Comparison of ENCODE assay signal across 23 cellular contexts in the genomic region with DNA sequence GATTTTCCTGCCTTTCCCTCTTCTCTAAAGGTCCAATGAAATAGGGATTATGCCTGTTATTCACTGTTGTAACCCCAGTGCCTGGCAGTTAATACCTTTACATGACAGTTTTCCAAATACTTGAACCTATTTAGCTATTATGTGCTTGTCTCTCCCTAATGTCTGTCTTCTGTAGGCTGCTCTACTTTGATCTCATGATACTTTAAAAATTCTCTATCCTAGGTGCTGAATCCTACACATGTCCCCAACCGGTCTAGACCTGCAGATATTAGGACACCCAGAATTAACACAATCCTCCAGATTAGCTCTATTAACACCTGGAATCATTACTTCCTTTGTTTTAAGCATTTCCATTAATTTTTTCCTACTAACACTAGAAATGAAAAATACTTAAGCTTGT. TPM values are rescaled to one million over a fixed set of nuclear protein-coding genes. Genes with fewer than 3 reads are reported as not detected.
DNase-seq lines count a peak whose midpoint lies in the region; ATAC-seq and TF ChIP-seq lines count a peak whose summit lies in the region.
"Had no signal": no experiment of that assay in that cellular context is flagged by ENCODE, and none has a peak within 500 bp of the region (broad histone marks: within the 10 kb centered on the region; RNA-seq: fewer than 3 reads in every experiment).

No MANE protein-coding gene starts in this region.

- CTCF ChIA-PET in CD4-positive, alpha-beta T cell (lab: Charles Lee): no interaction called here

- ATAC-seq in CD4-positive, alpha-beta T cell (ENCODE audit: poor library complexity): peak; percentile 26
- no peak for ATAC-seq in effector memory CD8-positive, alpha-beta T cell (replicated peaks)
- ATAC-seq: left cardiac atrium, psoas muscle had no signal

- H3K27me3 Mint-ChIP-seq in CD4-positive, alpha-beta T cell: no peaks in the 10 kb centered on the region
- H3K27me3 Mint-ChIP-seq in effector memory CD8-positive, alpha-beta T cell: no peaks in the 10 kb centered on the region
- H3K27me3 Mint-ChIP-seq: activated CD4-positive, alpha-beta memory T cell treated with anti-CD3 and anti-CD28 coated beads, Interleukin-2, amount 10 ng/mL, durations not matched to agents 7 days and 5 days had no signal

- no peak overlapping the region for H3K9ac ChIP-seq in HUES6 (ENCODE audit: low read length)

- H3K27ac ChIP-seq in CD4-positive, alpha-beta T cell (ENCODE audit: low read depth, low read length): no peak overlapping the region
- 0 out of 2 replicates have a peak overlapping the region, but pooled peaks have one; percentile 93 for H3K27ac ChIP-seq in HUES6 (ENCODE audit: low read depth, low read length)
- H3K27ac ChIP-seq: psoas muscle, SK-N-MC had no signal

- H3K27ac Mint-ChIP-seq in CD4-positive, alpha-beta T cell: no peak overlapping the region
- H3K27ac Mint-ChIP-seq in effector memory CD8-positive, alpha-beta T cell: peak overlapping the region; percentile 1 to 29
- H3K27ac Mint-ChIP-seq: activated CD4-positive, alpha-beta memory T cell treated with anti-CD3 and anti-CD28 coated beads, Interleukin-2, amount 10 ng/mL, durations not matched to agents 7 days and 5 days had no signal

- TF ChIP-seq CTCF in CD4-positive, alpha-beta T cell (IDR thresholded peaks at IDR 0.05): no peak

- H3K27me3 ChIP-seq in CD4-positive, alpha-beta T cell (ENCODE audit: control insufficient read depth, insufficient read depth, low read length): no peaks in the 10 kb centered on the region
- no peaks in the 10 kb centered on the region for H3K27me3 ChIP-seq in HUES6 (ENCODE audit: control insufficient read depth, insufficient read depth, low read length)

- peaks cover 41% of the 10 kb centered on the region for H3K4me1 ChIP-seq in HUES6 (ENCODE audit: control insufficient read depth, insufficient read depth, low read length)

- POLR2A ChIA-PET in CD4-positive, alpha-beta T cell (lab: Charles Lee): interaction anchor here (0.6 kb wide), 1 partner anchor 1616 kb away, joined by 3 read pairs; no protein-coding TSS in a partner anchor

- peak overlapping the region; percentile 46; the same call in 1 of the 2 replicates for H3K4me3 ChIP-seq in HUES6 (ENCODE audit: low read depth, low read length)
- H3K4me3 ChIP-seq: psoas muscle, SK-N-MC had no signal

- peaks cover 58% of the 10 kb centered on the region for H3K4me1 Mint-ChIP-seq in CD4-positive, alpha-beta T cell (ENCODE audit: low read depth)
- peaks cover 20 to 29% of the 10 kb centered on the region in 2 donors for H3K4me1 Mint-ChIP-seq in effector memory CD8-positive, alpha-beta T cell (ENCODE audit: low read depth in 2 of 2)

- H3K36me3 Mint-ChIP-seq in CD4-positive, alpha-beta T cell (ENCODE audit: low read depth): peaks cover 90% of the 10 kb centered on the region
- peaks cover 55% of the 10 kb centered on the region for H3K36me3 Mint-ChIP-seq in effector memory CD8-positive, alpha-beta T cell (ENCODE audit: insufficient read depth)

- intact Hi-C loops in CD4-positive, alpha-beta T cell (cut with DNase I, micrococcal nuclease): no loop called here

- H3K4me3 Mint-ChIP-seq in CD4-positive, alpha-beta T cell: no peak overlapping the region
- H3K4me3 Mint-ChIP-seq in effector memory CD8-positive, alpha-beta T cell: no peak overlapping the region
- H3K4me3 Mint-ChIP-seq: activated CD4-positive, alpha-beta memory T cell treated with anti-CD3 and anti-CD28 coated beads, Interleukin-2, amount 10 ng/mL, durations not matched to agents 7 days and 5 days had no signal

- no peak for DNase-seq in CD4-positive, alpha-beta T cell
- DNase-seq in effector memory CD8-positive, alpha-beta T cell: no peak
- DNase-seq in NCI-H1092 treated with DMSO at 0.1 percent for 48 hours (lab: John Stamatoyannopoulos, UW): no peak
- DNase-seq in A172 (ENCODE audit: low spot score): no peak
- no peak for DNase-seq in iPS-NIHi7 (ENCODE audit: extremely low spot score)
- DNase-seq: activated CD4-positive, alpha-beta memory T cell treated with anti-CD3 and anti-CD28 coated beads, Interleukin-2, amount 10 ng/mL, durations not matched to agents 7 days and 5 days; activated gamma-delta T cell; activated T-cell treated with anti-CD3 and anti-CD28 coated beads for 4 hours; amygdala; C1 segment of cervical spinal cord; H7; left cardiac atrium; mesenchymal stem cell; MM.1S; NCI-H1436 treated with DMSO at 0.1 percent for 48 hours; NCI-H524 treated with DMSO at 0.1 percent for 48 hours; psoas muscle; RPMI8226; substantia nigra; T-helper 9 cell had no signal

- H3K9me3 Mint-ChIP-seq in CD4-positive, alpha-beta T cell: no peaks in the 10 kb centered on the region
- no peaks in the 10 kb centered on the region for H3K9me3 Mint-ChIP-seq in effector memory CD8-positive, alpha-beta T cell
- H3K9me3 Mint-ChIP-seq: activated CD4-positive, alpha-beta memory T cell treated with anti-CD3 and anti-CD28 coated beads, Interleukin-2, amount 10 ng/mL, durations not matched to agents 7 days and 5 days had no signal

- no peaks in the 10 kb centered on the region for H3K9me3 ChIP-seq in CD4-positive, alpha-beta T cell (ENCODE audit: control insufficient read depth, low read length)
- H3K9me3 ChIP-seq in HUES6 (ENCODE audit: control insufficient read depth, insufficient read depth, low read depth, low read length): no peaks in the 10 kb centered on the region
- H3K9me3 ChIP-seq: psoas muscle had no signal

- H3K36me3 ChIP-seq in HUES6 (ENCODE audit: control insufficient read depth, insufficient read depth, low read length): peaks cover 77% of the 10 kb centered on the region

RNA-seq across cellular contexts. Expression of a gene that starts 7.3 kb away (rescaled TPM):
- 100 to 1,000 TPM in 1 of 2 experiments, 10 to 100 TPM in 1; 92.3 to 102 TPM for total RNA-seq in CD4-positive, alpha-beta T cell
- total RNA-seq in A172 (2014; rRNA removed; shearing (Covaris generic)): 62.1 and 89.8 TPM in 2 replicates

RNA-seq across cellular contexts. Expression of a gene that starts 7.4 kb away (rescaled TPM):
- 10 to 100 TPM; 21.4 to 24.1 TPM for total RNA-seq in CD4-positive, alpha-beta T cell
- 12.0 and 18.1 TPM in 2 replicates for total RNA-seq in A172 (2014; rRNA removed; shearing (Covaris generic))

RNA-seq across cellular contexts. Expression of a gene that starts 27.8 kb away (rescaled TPM):
- total RNA-seq in CD4-positive, alpha-beta T cell: 10 to 100 TPM; 23.4 to 24.6 TPM
- 29.5 and 45.3 TPM in 2 replicates for total RNA-seq in A172 (2014; rRNA removed; shearing (Covaris generic))

RNA-seq across cellular contexts. Expression of a gene that starts 35.6 kb away (rescaled TPM):
- total RNA-seq in CD4-positive, alpha-beta T cell: not detected
- total RNA-seq in A172 (2014; rRNA removed; shearing (Covaris generic)): not detected in 2 replicates
- total RNA-seq: activated CD4-positive, alpha-beta memory T cell treated with anti-CD3 and anti-CD28 coated beads, Interleukin-2, amount 10 ng/mL, durations not matched to agents 7 days and 5 days; H7; left cardiac atrium; psoas muscle; ureter had no signal
